ENCODE assay signal across 3 cellular contexts in the genomic region with DNA sequence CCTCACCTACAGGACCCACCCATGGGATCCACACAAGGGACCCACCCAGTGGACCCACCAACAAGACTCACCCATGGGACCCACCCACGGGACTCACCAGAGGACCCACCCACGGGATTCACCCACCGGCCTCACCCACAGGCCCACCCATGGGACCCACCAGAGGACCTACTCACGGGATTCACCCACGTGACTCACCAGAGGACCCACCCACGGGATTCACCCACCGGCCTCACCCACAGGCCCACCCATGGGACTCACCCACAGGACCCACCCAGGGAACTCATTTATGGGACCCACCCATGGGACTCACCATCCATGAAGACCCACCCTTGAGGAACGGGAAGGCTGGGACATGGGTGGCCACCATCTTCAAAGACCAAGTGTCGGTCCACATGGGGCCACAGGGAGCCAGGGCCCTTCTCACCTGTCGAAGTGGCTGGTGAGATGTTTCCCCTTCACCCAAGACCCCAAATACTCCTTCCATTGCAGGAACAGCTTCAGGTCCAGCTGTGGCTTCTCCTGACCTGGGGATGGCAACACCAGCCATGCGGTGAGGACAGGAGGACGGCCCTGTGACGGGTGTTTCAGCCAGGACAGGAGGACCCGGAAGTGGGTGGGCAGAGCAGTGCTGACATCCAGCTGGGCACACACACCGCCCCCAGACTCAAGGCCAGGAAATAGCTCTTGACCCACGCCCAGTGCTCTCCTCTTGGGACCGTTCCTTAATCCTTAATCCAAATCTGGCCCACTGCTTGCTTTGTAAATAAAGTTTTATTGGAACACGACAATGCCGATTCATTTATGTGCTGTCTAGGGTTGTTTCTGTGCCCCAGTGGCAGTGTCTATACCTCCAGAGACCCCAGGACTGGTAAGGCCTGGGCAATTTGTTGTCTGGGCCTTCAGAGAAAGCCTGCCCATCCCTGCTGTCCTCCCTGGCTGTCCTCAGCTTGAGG.
TF ChIP-seq lines count a peak whose summit lies in the region.

No MANE protein-coding gene starts in this region.

TF ChIP-seq in HEK293, 187 proteins besides CTCF, POLR2A, EP300 and RAD21:
- TF ChIP-seq KLF1 (tag by site-specific recombination; IDR thresholded peaks at IDR 0.05) (peak; percentile 86), ZNF114 (tag by site-specific recombination; IDR thresholded peaks at IDR 0.05) (no peak), ZNF302 (tag by site-specific recombination; IDR thresholded peaks at IDR 0.05; ENCODE audit: low read depth) (no peak), ZFHX2 (tag by site-specific recombination; conservative IDR thresholded peaks at IDR 0.05) (peak; percentile 23; the same call in 1 of the 2 replicates), EGR2 (tag by site-specific recombination; IDR thresholded peaks at IDR 0.05; ENCODE audit: low read depth) (peak; percentile 70)
- TF ChIP-seq, protein P1, sequence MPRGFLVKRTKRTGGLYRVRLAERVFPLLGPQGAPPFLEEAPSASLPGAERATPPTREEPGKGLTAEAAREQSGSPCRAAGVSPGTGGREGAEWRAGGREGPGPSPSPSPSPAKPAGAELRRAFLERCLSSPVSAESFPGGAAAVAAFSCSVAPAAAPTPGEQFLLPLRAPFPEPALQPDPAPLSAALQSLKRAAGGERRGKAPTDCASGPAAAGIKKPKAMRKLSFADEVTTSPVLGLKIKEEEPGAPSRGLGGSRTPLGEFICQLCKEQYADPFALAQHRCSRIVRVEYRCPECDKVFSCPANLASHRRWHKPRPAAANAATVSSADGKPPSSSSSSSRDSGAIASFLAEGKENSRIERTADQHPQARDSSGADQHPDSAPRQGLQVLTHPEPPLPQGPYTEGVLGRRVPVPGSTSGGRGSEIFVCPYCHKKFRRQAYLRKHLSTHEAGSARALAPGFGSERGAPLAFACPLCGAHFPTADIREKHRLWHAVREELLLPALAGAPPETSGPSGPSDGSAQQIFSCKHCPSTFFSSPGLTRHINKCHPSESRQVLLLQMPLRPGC (tag by site-specific recombination; IDR thresholded peaks at IDR 0.05): no peak

TF ChIP-seq in K562, 482 proteins besides CTCF, POLR2A, EP300 and RAD21:
- no peak for TF ChIP-seq NCOR1 (IDR thresholded peaks at IDR 0.05)
- TF ChIP-seq ZBTB40 (IDR thresholded peaks at IDR 0.05): peak; percentile 85
- no peak for TF ChIP-seq ZBTB40 (CRISPR knock-in tag; IDR thresholded peaks at IDR 0.05)
- no peak for TF ChIP-seq KAT7 (CRISPR knock-in tag; IDR thresholded peaks at IDR 0.05; ENCODE audit: borderline replicate concordance)
- no peak for TF ChIP-seq ARNT (IDR thresholded peaks at IDR 0.05)
- no peak for TF ChIP-seq NFIC (IDR thresholded peaks at IDR 0.05)

TF ChIP-seq in HepG2, 621 proteins besides CTCF, POLR2A, EP300 and RAD21:
- TF ChIP-seq ZNF296 (CRISPR knock-in tag; conservative IDR thresholded peaks at IDR 0.05): no peak
- no peak for TF ChIP-seq ZNF275 (CRISPR knock-in tag; IDR thresholded peaks at IDR 0.05; ENCODE audit: borderline replicate concordance)
- TF ChIP-seq ZBTB40 (IDR thresholded peaks at IDR 0.05): no peak
- peak; percentile 89 for TF ChIP-seq ZBTB40 (CRISPR knock-in tag; IDR thresholded peaks at IDR 0.05)
- TF ChIP-seq MAF1 (CRISPR knock-in tag; IDR thresholded peaks at IDR 0.05; ENCODE audit: borderline replicate concordance): no peak
